Comparison of ENCODE assay signal across 12 cellular contexts in the genomic region with DNA sequence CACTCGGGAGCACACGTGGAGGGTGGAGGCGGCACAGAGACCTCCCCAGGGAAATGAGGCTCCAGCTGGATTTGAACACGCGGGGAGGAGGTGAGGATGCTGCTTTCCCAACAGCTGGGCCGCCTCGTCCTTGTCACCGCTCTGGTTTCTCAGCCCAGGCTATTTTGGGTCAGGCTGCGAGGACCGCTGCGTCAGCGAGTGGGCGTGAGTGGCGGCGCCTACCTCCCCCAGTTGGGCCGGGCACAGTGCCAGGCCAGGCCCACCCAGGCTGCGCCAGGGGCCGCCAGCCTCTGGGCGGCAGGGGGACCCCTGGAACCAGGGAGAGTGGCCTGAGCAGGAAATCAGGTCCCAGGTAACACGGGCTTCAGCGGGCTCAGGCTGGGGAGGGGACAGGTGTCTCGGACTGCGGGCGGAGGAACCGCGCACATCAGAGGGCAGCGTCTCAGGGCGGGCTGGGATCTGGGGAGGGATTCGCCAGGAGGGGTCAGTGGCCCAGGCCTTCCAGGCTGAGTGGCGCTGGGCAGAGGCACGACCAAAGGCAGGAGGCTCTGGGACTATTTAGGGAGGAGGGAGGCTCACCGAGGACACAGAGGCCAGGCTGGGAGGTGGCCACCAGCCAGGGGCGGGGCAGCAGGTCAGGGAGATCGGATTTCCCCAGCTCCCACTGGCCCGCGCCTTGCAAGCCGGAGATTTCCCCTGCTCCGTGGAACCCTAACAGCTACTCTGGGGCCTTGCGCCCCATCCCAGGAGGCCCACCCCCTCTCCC.
DNase-seq lines count a peak whose midpoint lies in the region; ATAC-seq, FAIRE-seq and TF ChIP-seq lines count a peak whose summit lies in the region.
"Had no signal": no experiment of that assay in that cellular context is flagged by ENCODE, and none has a peak within 500 bp of the region (broad histone marks: within the 10 kb centered on the region; RNA-seq: fewer than 3 reads in every experiment).

No MANE protein-coding gene starts in this region.

- H3K4me1 Mint-ChIP-seq in Caco-2 (ENCODE audit: low read depth, unreplicated experiment) (no peaks in the 10 kb centered on the region), nephron progenitor cell (peaks cover 20% of the 10 kb centered on the region)
- H3K4me1 Mint-ChIP-seq: activated naive CD4-positive, alpha-beta T cell treated with anti-CD3 and anti-CD28 coated beads, Interleukin-2, amount 50 U/mL, for 24 hours; T-helper 17 cell had no signal

- H3K4me3 ChIP-seq in Caco-2 (ENCODE audit: low read depth, low read length), result no peak overlapping the region
- H3K4me3 ChIP-seq in Peyer's patch, result peak overlapping the region in 1 of 4 donors; percentile 3
- H3K4me3 ChIP-seq: BLaER1 treated with 17β-estradiol and CSF1 and Interleukin-3, amounts not matched to agents 10 nM and 100 nM had no signal

- peaks cover 3% of the 10 kb centered on the region for H3K27me3 Mint-ChIP-seq in Caco-2 (ENCODE audit: insufficient read depth, unreplicated experiment)
- peaks cover 47% of the 10 kb centered on the region for H3K27me3 Mint-ChIP-seq in nephron progenitor cell (ENCODE audit: low read depth, poor library complexity)

- no peak for TF ChIP-seq POLR2A in Peyer's patch (IDR thresholded peaks at IDR 0.05)

- DNase-seq in Caco-2 (peak in 1 of 2 experiments; percentile 39), Peyer's patch (peak; percentile 14 to 46 (median 43)), cardiac septum (ENCODE audit: low spot score) (peak; percentile 75), nephron progenitor cell (peak; percentile 67), RCC 7860 (ENCODE audit: low spot score) (no peak), COR-L47 (lab: John Stamatoyannopoulos, UW) (no peak)
- DNase-seq in stimulated activated naive CD4-positive, alpha-beta T cell (lab: John Stamatoyannopoulos, UW), result no peak
- DNase-seq: NCI-H2171, T-helper 17 cell had no signal

- intact Hi-C loops in Caco-2 (cut with micrococcal nuclease; ENCODE audit: unreplicated experiment) (no loop called here), cardiac septum (cut with DNase I) (no loop called here)

- 0 out of 2 replicates have a peak, but pooled peaks cover 5% of the 10 kb centered on the region for H3K9me3 ChIP-seq in Caco-2
- H3K9me3 ChIP-seq in Peyer's patch, result peaks cover 0 to 3% (median 0%) of the 10 kb centered on the region in 4 donors

- ATAC-seq in HG02798 (IDR thresholded peaks at IDR 0.05; ENCODE audit: poor library complexity, unreplicated experiment), result no peak
- ATAC-seq: T-helper 17 cell had no signal

- H3K9me3 Mint-ChIP-seq in Caco-2 (ENCODE audit: unreplicated experiment) (no peaks in the 10 kb centered on the region), nephron progenitor cell (peaks cover 26% of the 10 kb centered on the region)
- H3K9me3 Mint-ChIP-seq: activated naive CD4-positive, alpha-beta T cell treated with anti-CD3 and anti-CD28 coated beads, Interleukin-2, amount 50 U/mL, for 24 hours had no signal

- H3K27ac ChIP-seq in Peyer's patch, result peak overlapping the region in 1 of 4 donors; percentile 25
- H3K27ac ChIP-seq: BLaER1 treated with 17β-estradiol and CSF1 and Interleukin-3, amounts not matched to agents 10 nM and 100 nM had no signal

- no peaks in the 10 kb centered on the region for H3K36me3 Mint-ChIP-seq in Caco-2 (ENCODE audit: insufficient read depth, unreplicated experiment)
- no peaks in the 10 kb centered on the region for H3K36me3 Mint-ChIP-seq in nephron progenitor cell (ENCODE audit: low read depth)
- H3K36me3 Mint-ChIP-seq: activated naive CD4-positive, alpha-beta T cell treated with anti-CD3 and anti-CD28 coated beads, Interleukin-2, amount 50 U/mL, for 24 hours had no signal

- FAIRE-seq in RCC 7860 (lab: Jason Lieb, UNC), result no peak

- H3K36me3 ChIP-seq in Caco-2 (ENCODE audit: control insufficient read depth, insufficient read depth, low read length) (no peaks in the 10 kb centered on the region), Peyer's patch (no peaks in the 10 kb centered on the region)
- H3K36me3 ChIP-seq: BLaER1 treated with 17β-estradiol and CSF1 and Interleukin-3, amounts not matched to agents 10 nM and 100 nM had no signal

- H3K27ac Mint-ChIP-seq in Caco-2 (ENCODE audit: unreplicated experiment), result no peak overlapping the region
- H3K27ac Mint-ChIP-seq in nephron progenitor cell, result no peak overlapping the region
- H3K27ac Mint-ChIP-seq: activated naive CD4-positive, alpha-beta T cell treated with anti-CD3 and anti-CD28 coated beads, Interleukin-2, amount 50 U/mL, for 24 hours; T-helper 17 cell had no signal

- H3K27me3 ChIP-seq in Caco-2 (replicated peaks; ENCODE audit: control insufficient read depth, insufficient read depth, low read length), result no peaks in the 10 kb centered on the region
- no peaks in the 10 kb centered on the region for H3K27me3 ChIP-seq in Peyer's patch
- H3K27me3 ChIP-seq: BLaER1 treated with 17β-estradiol and CSF1 and Interleukin-3, amounts not matched to agents 10 nM and 100 nM had no signal

- H3K4me1 ChIP-seq in Caco-2 (no peaks in the 10 kb centered on the region), Peyer's patch (peaks cover 0 to 5% (median 0%) of the 10 kb centered on the region in 4 donors)

- BruUV-seq in Caco-2 (replicated peaks; lab: Mats Ljungman, UMichigan), result no TSS peak

- H3K4me3 Mint-ChIP-seq in Caco-2 (ENCODE audit: unreplicated experiment), result peak overlapping the region; percentile 65
- peak overlapping the region; percentile 60 for H3K4me3 Mint-ChIP-seq in nephron progenitor cell
- H3K4me3 Mint-ChIP-seq: activated naive CD4-positive, alpha-beta T cell treated with anti-CD3 and anti-CD28 coated beads, Interleukin-2, amount 50 U/mL, for 24 hours; T-helper 17 cell had no signal

- TF ChIP-seq CTCF in Caco-2 (IDR thresholded peaks at IDR 0.05; ENCODE audit: insufficient read depth in 1 of 2, low read depth in 1 of 2, low read length in 1 of 2, severe bottlenecking in 1 of 2, unreplicated experiment in 1 of 2) (no peak), Peyer's patch (IDR thresholded peaks at IDR 0.05) (no peak), nephron progenitor cell (IDR thresholded peaks at IDR 0.05) (no peak)

- CTCF ChIA-PET in Caco-2 (lab: Charles Lee), result interaction anchor here (0.6 kb wide), 1 partner anchor 296 kb away, joined by 3 read pairs; no protein-coding TSS in a partner anchor

- POLR2A ChIA-PET in Caco-2 (lab: Charles Lee), result no interaction called here

Comparison
In these comparisons a context has a peak if more than half of its experiments do, and no peak if none do; other contexts are left out.
1. DNase-seq: peak in Peyer's patch (3 of 3), cardiac septum (single experiment) and nephron progenitor cell (single experiment); none in RCC 7860 (single experiment), stimulated activated naive CD4-positive, alpha-beta T cell (0 of 6) and COR-L47 (single experiment).